In the genomic region with DNA sequence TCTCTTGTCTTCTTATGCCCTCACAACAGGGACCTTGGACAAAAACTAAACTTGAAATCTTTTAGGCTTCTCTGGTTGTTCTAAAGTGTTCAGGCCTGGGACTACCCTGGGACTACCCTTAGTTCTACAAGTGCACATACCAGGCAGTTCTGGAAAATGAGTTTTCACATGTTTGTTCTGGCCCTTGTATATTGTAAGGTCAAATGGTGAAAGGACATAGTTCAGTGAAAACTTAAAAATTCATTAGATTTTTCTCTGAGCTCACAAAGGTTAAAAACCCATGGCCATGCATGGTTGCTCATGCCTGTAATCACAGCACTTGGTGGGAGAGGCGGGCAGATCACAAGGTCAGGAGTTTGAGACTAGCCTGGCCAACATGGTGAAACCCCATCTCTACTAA, we compare ENCODE assay signal across 28 cellular contexts.
"Had no signal": no experiment of that assay in that cellular context is flagged by ENCODE, and none has a peak within 500 bp of the region (broad histone marks: within the 10 kb centered on the region; RNA-seq: fewer than 3 reads in every experiment).

No MANE protein-coding gene starts in this region.

- H3K27me3 ChIP-seq: adrenal gland, body of pancreas, esophagus squamous epithelium, gastroesophageal sphincter had no signal

- H3K9me3 ChIP-seq: adrenal gland, body of pancreas, esophagus squamous epithelium, gastroesophageal sphincter had no signal

- DNase-seq: activated CD4-positive, alpha-beta memory T cell treated with anti-CD3 and anti-CD28 coated beads for 36 hours; activated CD4-positive, alpha-beta T cell treated with anti-CD3 and anti-CD28 coated beads for 36 hours; activated CD4-positive, alpha-beta T cell treated with anti-CD3 and anti-CD28 coated beads, Interleukin-2, amount 10 ng/mL, durations not matched to agents 24 days and 14 days; activated CD4-positive, CD25-positive, alpha-beta regulatory T cell; activated CD4-positive, CD25-positive, alpha-beta regulatory T cell treated with anti-CD3 and anti-CD28 coated beads, Interleukin-2, amount 50 U/mL, for 72 hours; activated CD8-positive, alpha-beta memory T cell treated with anti-CD3 and anti-CD28 coated beads, Interleukin-2, amount 10 ng/mL, durations not matched to agents 7 days and 5 days; activated CD8-positive, alpha-beta memory T cell treated with anti-CD3 and anti-CD28 coated beads, Interleukin-2, amount 50 U/mL, for 4 hours; activated CD8-positive, alpha-beta T cell treated with anti-CD3 and anti-CD28 coated beads, Interleukin-2, amount 10 ng/mL, durations not matched to agents 7 days and 5 days; activated effector memory CD4-positive, alpha-beta T cell treated with anti-CD3 and anti-CD28 coated beads, Interleukin-2, amount 50 U/mL, for 16 hours; activated naive CD4-positive, alpha-beta T cell treated with anti-CD3 and anti-CD28 coated beads for 36 hours; activated naive CD8-positive, alpha-beta T cell treated with anti-CD3 and anti-CD28 coated beads for 36 hours; activated naive CD8-positive, alpha-beta T cell treated with anti-CD3 and anti-CD28 coated beads, Interleukin-2, amount 50 U/mL, for 24 hours; activated T-cell treated with anti-CD3 and anti-CD28 coated beads, Interleukin-2, amount 50 U/mL, for 1 hour; activated T-cell treated with anti-CD3 and anti-CD28 coated beads, Interleukin-2, amount 50 U/mL, for 48 hours; adrenal gland; amygdala; aorta; body of pancreas; caudate nucleus; cortex of kidney; dermis blood vessel endothelial cell; effector CD4-positive, alpha-beta T cell; effector memory CD8-positive, alpha-beta T cell; esophagus squamous epithelium; foreskin melanocyte; T-helper 2 cell had no signal

- FAIRE-seq: colon had no signal

- H3K27ac ChIP-seq: adrenal gland, body of pancreas, esophagus squamous epithelium, gastroesophageal sphincter had no signal

- H3K36me3 ChIP-seq: adrenal gland, esophagus squamous epithelium, gastroesophageal sphincter had no signal

- ATAC-seq: activated CD4-positive, alpha-beta T cell treated with anti-CD3 and anti-CD28 coated beads for 36 hours; activated CD8-positive, alpha-beta memory T cell treated with anti-CD3 and anti-CD28 coated beads, Interleukin-2, amount 10 ng/mL, durations not matched to agents 7 days and 5 days; activated CD8-positive, alpha-beta T cell treated with anti-CD3 and anti-CD28 coated beads, Interleukin-2, amount 10 ng/mL, durations not matched to agents 7 days and 5 days; activated naive CD8-positive, alpha-beta T cell treated with anti-CD3 and anti-CD28 coated beads, Interleukin-2, amount 50 U/mL, for 24 hours; body of pancreas; effector memory CD8-positive, alpha-beta T cell; gastroesophageal sphincter had no signal

- H3K4me1 ChIP-seq: adrenal gland, body of pancreas, esophagus squamous epithelium, gastroesophageal sphincter had no signal

- H3K4me3 ChIP-seq: adrenal gland, body of pancreas, esophagus squamous epithelium, gastroesophageal sphincter had no signal
